ENCODE assay signal across 23 cellular contexts in genomic region chr11:15794361-15795150, GRCh38.
A peak's percentile ranks its signal among the peaks of the same experiment; 100 is the strongest.
DNase-seq lines count a peak whose midpoint lies in the region; ATAC-seq and TF ChIP-seq lines count a peak whose summit lies in the region.
"Had no signal": no experiment of that assay in that cellular context is flagged by ENCODE, and none has a peak within 500 bp of the region (broad histone marks: within the 10 kb centered on the region; RNA-seq: fewer than 3 reads in every experiment).

No MANE protein-coding gene starts in this region.

- intact Hi-C loops in psoas muscle (cut with DNase I), result no loop called here

- WGBS in psoas muscle, 3 donors, result 45 to 78% (median 48%) methylated on average over 3 of the region's 3 CpGs

- H3K36me3 ChIP-seq in brain microvascular endothelial cell (replicated peaks), result no peaks in the 10 kb centered on the region
- H3K36me3 ChIP-seq in psoas muscle (ENCODE audit: insufficient read depth in 1 of 2, low read depth in 1 of 2), result no peaks in the 10 kb centered on the region
- H3K36me3 ChIP-seq: BLaER1 treated with 17β-estradiol and CSF1 and Interleukin-3, amounts not matched to agents 10 nM and 100 nM; SJCRH30 had no signal

- no peak for TF ChIP-seq CTCF in brain microvascular endothelial cell (IDR thresholded peaks at IDR 0.05; ENCODE audit: low read depth, low read length, missing control alignments)
- no peak for TF ChIP-seq CTCF in psoas muscle (IDR thresholded peaks at IDR 0.05)
- no peak for TF ChIP-seq CTCF in foreskin keratinocyte (conservative IDR thresholded peaks at IDR 0.05)

- H3K27ac ChIP-seq in brain microvascular endothelial cell, result peak overlapping the region; percentile 94
- H3K27ac ChIP-seq in psoas muscle, result peak overlapping the region; percentile 76
- no peak overlapping the region for H3K27ac ChIP-seq in foreskin keratinocyte
- H3K27ac ChIP-seq: PC-9, SJCRH30 had no signal

- H3K27me3 Mint-ChIP-seq in activated T-cell treated with anti-CD3 and anti-CD28 coated beads, Interleukin-2, amount 50 U/mL, for 72 hours (ENCODE audit: low read depth), result peaks cover 7% of the 10 kb centered on the region
- H3K27me3 Mint-ChIP-seq: CD4-positive, alpha-beta memory T cell had no signal

- DNase-seq in activated T-cell treated with anti-CD3 and anti-CD28 coated beads, Interleukin-2, amount 50 U/mL, for 72 hours, result no peak
- DNase-seq in activated T-cell treated with anti-CD3 and anti-CD28 coated beads, Interleukin-2, amount 50 U/mL, for 48 hours, result no peak
- DNase-seq in brain microvascular endothelial cell (no peak), psoas muscle (no peak), NCI-H128 (lab: John Stamatoyannopoulos, UW; ENCODE audit: unreplicated experiment) (no peak), foreskin keratinocyte (no peak), MV-4-11 (lab: John Stamatoyannopoulos, UW) (no peak)
- DNase-seq: AML-193; CD4-positive, alpha-beta memory T cell; COR-L47; DMS53; Kasumi-1; NCI-H1105 treated with DMSO at 0.1 percent for 48 hours; NCI-H2029 treated with DMSO at 0.1 percent for 48 hours; NCI-H526; NCI-H82; NK-92 treated with Interleukin-12 subunit alpha and Interleukin-12 subunit beta, amount 100 ng/mL, for 24 hours; PC-9; SJCRH30 had no signal

- H3K9me3 ChIP-seq in psoas muscle, result no peaks in the 10 kb centered on the region

- no peaks in the 10 kb centered on the region for H3K4me1 Mint-ChIP-seq in activated T-cell treated with anti-CD3 and anti-CD28 coated beads, Interleukin-2, amount 50 U/mL, for 72 hours (ENCODE audit: low read depth)
- H3K4me1 Mint-ChIP-seq: CD4-positive, alpha-beta memory T cell had no signal

- no peaks in the 10 kb centered on the region for H3K27me3 ChIP-seq in brain microvascular endothelial cell (replicated peaks)
- no peaks in the 10 kb centered on the region for H3K27me3 ChIP-seq in psoas muscle (ENCODE audit: insufficient read depth in 3 of 3, low read length in 2 of 3)
- no peaks in the 10 kb centered on the region for H3K27me3 ChIP-seq in foreskin keratinocyte
- H3K27me3 ChIP-seq: BLaER1 treated with 17β-estradiol and CSF1 and Interleukin-3, amounts not matched to agents 10 nM and 100 nM; SJCRH30 had no signal

- H3K4me3 ChIP-seq in brain microvascular endothelial cell (ENCODE audit: low read depth, low read length), result no peak overlapping the region
- H3K4me3 ChIP-seq in psoas muscle, result no peak overlapping the region
- H3K4me3 ChIP-seq: BLaER1 treated with 17β-estradiol and CSF1 and Interleukin-3, amounts not matched to agents 10 nM and 100 nM; K562; PC-9; SJCRH30 had no signal

- no peak overlapping the region for H3K27ac Mint-ChIP-seq in activated T-cell treated with anti-CD3 and anti-CD28 coated beads, Interleukin-2, amount 50 U/mL, for 72 hours
- H3K27ac Mint-ChIP-seq: CD4-positive, alpha-beta memory T cell had no signal

- H3K4me3 Mint-ChIP-seq in activated T-cell treated with anti-CD3 and anti-CD28 coated beads, Interleukin-2, amount 50 U/mL, for 72 hours, result peak overlapping the region in 1 of 2 donors; percentile 11
- H3K4me3 Mint-ChIP-seq: CD4-positive, alpha-beta memory T cell had no signal

- ATAC-seq in activated T-cell treated with anti-CD3 and anti-CD28 coated beads, Interleukin-2, amount 50 U/mL, for 72 hours (replicated peaks in 1 of 2), result peak; percentile 27 to 85
- no peak for ATAC-seq in psoas muscle
- ATAC-seq in foreskin keratinocyte, result no peak
- ATAC-seq: HepG2, K562, Right ventricle myocardium inferior had no signal

- in situ Hi-C loops in brain microvascular endothelial cell (cut with HindIII; ENCODE audit: low pct_ligation_motif_present, low sequenced_read_pairs), result no loop called here

- H3K9me3 Mint-ChIP-seq in activated T-cell treated with anti-CD3 and anti-CD28 coated beads, Interleukin-2, amount 50 U/mL, for 72 hours, result peaks cover 8% of the 10 kb centered on the region in 2 donors

- H3K36me3 Mint-ChIP-seq in activated T-cell treated with anti-CD3 and anti-CD28 coated beads, Interleukin-2, amount 50 U/mL, for 72 hours (ENCODE audit: insufficient read depth in 2 of 2), result peaks cover 1 to 6% of the 10 kb centered on the region in 2 donors
- H3K36me3 Mint-ChIP-seq: CD4-positive, alpha-beta memory T cell had no signal

- peaks cover 18% of the 10 kb centered on the region for H3K4me1 ChIP-seq in psoas muscle
- H3K4me1 ChIP-seq in foreskin keratinocyte, result peaks cover 8% of the 10 kb centered on the region
- H3K4me1 ChIP-seq: SJCRH30 had no signal

Comparison
In these comparisons a context has a peak if more than half of its experiments do, and no peak if none do; other contexts are left out.
1. ATAC-seq: peak in activated T-cell treated with anti-CD3 and anti-CD28 coated beads, Interleukin-2, amount 50 U/mL, for 72 hours (2 of 2); none in psoas muscle (0 of 4) and foreskin keratinocyte (single experiment).